Comparison of ENCODE assay signal across 12 cellular contexts in genomic region chr16:80614908-80615696, GRCh38.
A peak's percentile ranks its signal among the peaks of the same experiment; 100 is the strongest.
DNase-seq lines count a peak whose midpoint lies in the region; ATAC-seq, FAIRE-seq and TF ChIP-seq lines count a peak whose summit lies in the region.
"Had no signal": no experiment of that assay in that cellular context is flagged by ENCODE, and none has a peak within 500 bp of the region (broad histone marks: within the 10 kb centered on the region; RNA-seq: fewer than 3 reads in every experiment).

No MANE protein-coding gene starts in this region.

- TF ChIP-seq POLR2A in endothelial cell of umbilical vein (IDR thresholded peaks at IDR 0.05; ENCODE audit: low read depth, low read length), result no peak

- CTCF ChIA-PET in Caco-2 (lab: Charles Lee), result no interaction called here
- CTCF ChIA-PET in PC-3 (lab: Charles Lee), result no interaction called here
- CTCF ChIA-PET in endothelial cell of umbilical vein (lab: Charles Lee), result interaction anchor here (0.6 to 1.2 kb wide), 7 partner anchors 9 to 210 kb away, joined by 3 to 6 read pairs (median 4); no protein-coding TSS in a partner anchor

- peaks cover 10% of the 10 kb centered on the region for H3K4me1 Mint-ChIP-seq in Caco-2 (ENCODE audit: low read depth, unreplicated experiment)

- intact Hi-C loops in Caco-2 (cut with micrococcal nuclease; ENCODE audit: unreplicated experiment) (no loop called here), PC-3 (cut with micrococcal nuclease) (no loop called here), endothelial cell of umbilical vein (cut with micrococcal nuclease) (no loop called here)

- H3K9ac ChIP-seq in PC-3 (ENCODE audit: low read length), result peak overlapping the region; percentile 50; the same call in 1 of the 2 replicates
- H3K9ac ChIP-seq in endothelial cell of umbilical vein (replicated peaks; ENCODE audit: extremely low read depth, insufficient read depth, low read length), result no peak overlapping the region
- H3K9ac ChIP-seq: parathyroid adenoma had no signal

- H3K4me3 ChIP-seq in Caco-2 (ENCODE audit: low read depth, low read length), result no peak overlapping the region
- no peak overlapping the region for H3K4me3 ChIP-seq in PC-3 (ENCODE audit: low read length)
- no peak overlapping the region for H3K4me3 ChIP-seq in endothelial cell of umbilical vein (replicated peaks in 1 of 3; ENCODE audit: insufficient read depth in 1 of 3, low read depth in 1 of 3, low read length in 3 of 3)
- H3K4me3 ChIP-seq: ascending aorta, left ventricle myocardium inferior, testis had no signal

- H3K9me2 ChIP-seq in PC-3 (replicated peaks; ENCODE audit: low read length), result no peaks in the 10 kb centered on the region

- H3K36me3 ChIP-seq in Caco-2 (ENCODE audit: control insufficient read depth, insufficient read depth, low read length), result no peaks in the 10 kb centered on the region
- peaks cover 6% of the 10 kb centered on the region; the same call in 1 of the 2 replicates for H3K36me3 ChIP-seq in PC-3 (ENCODE audit: low read depth, low read length)
- peaks cover 4 to 28% of the 10 kb centered on the region in 2 experiments for H3K36me3 ChIP-seq in endothelial cell of umbilical vein (ENCODE audit: control insufficient read depth in 2 of 2, extremely low read depth in 1 of 2, insufficient read depth in 2 of 2, low read length in 2 of 2)
- H3K36me3 ChIP-seq: ascending aorta, left ventricle myocardium inferior had no signal

- H3K27ac Mint-ChIP-seq in Caco-2 (ENCODE audit: unreplicated experiment), result peak overlapping the region; percentile 31

- H3K4me2 ChIP-seq in PC-3 (ENCODE audit: low read length), result no peak overlapping the region
- no peak overlapping the region for H3K4me2 ChIP-seq in endothelial cell of umbilical vein (ENCODE audit: insufficient read depth, low read length)

- peak; percentile 33; the same call in 1 of the 2 replicates for ATAC-seq in PC-3
- no peak for ATAC-seq in HG02642 (IDR thresholded peaks at IDR 0.05; ENCODE audit: poor library complexity, unreplicated experiment)
- ATAC-seq in HG02870 (IDR thresholded peaks at IDR 0.05; ENCODE audit: unreplicated experiment), result no peak

- H3K27me3 Mint-ChIP-seq in Caco-2 (ENCODE audit: insufficient read depth, unreplicated experiment), result no peaks in the 10 kb centered on the region

- H3F3A ChIP-seq in PC-3 (ENCODE audit: low read length, unreplicated experiment), result no peaks in the 10 kb centered on the region

- H3K9me3 Mint-ChIP-seq in Caco-2 (ENCODE audit: unreplicated experiment), result peaks cover 21% of the 10 kb centered on the region

- no peak overlapping the region for H3K4me3 Mint-ChIP-seq in Caco-2 (ENCODE audit: unreplicated experiment)

- peaks cover 28% of the 10 kb centered on the region for H3K4me1 ChIP-seq in Caco-2
- H3K4me1 ChIP-seq in PC-3 (ENCODE audit: insufficient read depth, low read length), result peaks cover 33% of the 10 kb centered on the region
- peaks cover 7% of the 10 kb centered on the region for H3K4me1 ChIP-seq in endothelial cell of umbilical vein (ENCODE audit: control insufficient read depth, extremely low read depth, insufficient read depth, low read length)
- H3K4me1 ChIP-seq: ascending aorta, left ventricle myocardium inferior, testis had no signal

- H3K79me2 ChIP-seq in PC-3 (ENCODE audit: low read length) (no peaks in the 10 kb centered on the region), endothelial cell of umbilical vein (ENCODE audit: control insufficient read depth, insufficient read depth, low read length) (no peaks in the 10 kb centered on the region)
- H3K79me2 ChIP-seq: parathyroid adenoma had no signal

- BruUV-seq in Caco-2 (replicated peaks; lab: Mats Ljungman, UMichigan) (no TSS peak), PC-3 (replicated peaks; lab: Mats Ljungman, UMichigan) (no TSS peak), endothelial cell of umbilical vein (replicated peaks; lab: Mats Ljungman, UMichigan) (no TSS peak)

- peaks cover 6% of the 10 kb centered on the region for H3K9me3 ChIP-seq in Caco-2
- H3K9me3 ChIP-seq in PC-3 (ENCODE audit: low read length), result no peaks in the 10 kb centered on the region
- no peaks in the 10 kb centered on the region for H3K9me3 ChIP-seq in endothelial cell of umbilical vein (replicated peaks; ENCODE audit: control insufficient read depth, insufficient read depth, low read length)
- H3K9me3 ChIP-seq: ascending aorta, testis had no signal

- dilution Hi-C loops in endothelial cell of umbilical vein (cut with MboI; ENCODE audit: extremely low pct_ligation_motif_present, low sequenced_read_pairs), result no loop called here

- H4K20me1 ChIP-seq in PC-3 (ENCODE audit: low read length) (no peaks in the 10 kb centered on the region), endothelial cell of umbilical vein (replicated peaks; ENCODE audit: control insufficient read depth, extremely low read depth, insufficient read depth, low read length) (no peaks in the 10 kb centered on the region)

- H2AFZ ChIP-seq in PC-3 (ENCODE audit: low read length) (no peak overlapping the region), endothelial cell of umbilical vein (ENCODE audit: low read depth, low read length) (no peak overlapping the region)
- H2AFZ ChIP-seq: parathyroid adenoma had no signal

- H3K27me3 ChIP-seq in Caco-2 (replicated peaks; ENCODE audit: control insufficient read depth, insufficient read depth, low read length), result no peaks in the 10 kb centered on the region
- no peaks in the 10 kb centered on the region for H3K27me3 ChIP-seq in PC-3 (ENCODE audit: low read length)
- no peaks in the 10 kb centered on the region for H3K27me3 ChIP-seq in endothelial cell of umbilical vein (ENCODE audit: control insufficient read depth in 2 of 2, insufficient read depth in 2 of 2, low read length in 2 of 2)
- H3K27me3 ChIP-seq: ascending aorta, testis had no signal

- no peak for DNase-seq in Caco-2
- peak; percentile 82 for DNase-seq in PC-3
- DNase-seq in endothelial cell of umbilical vein (ENCODE audit: low read depth, low spot score), result peak; percentile 34
- peak; percentile 94 for DNase-seq in non-pigmented ciliary epithelial cell (ENCODE audit: low read depth)
- DNase-seq in NCI-H82 (lab: John Stamatoyannopoulos, UW), result no peak
- no peak for DNase-seq in activated CD4-positive, alpha-beta T cell treated with anti-CD3 and anti-CD28 coated beads for 4 hours
- DNase-seq: left ventricle myocardium inferior, testis had no signal

- peaks cover 6% of the 10 kb centered on the region for H3K36me3 Mint-ChIP-seq in Caco-2 (ENCODE audit: insufficient read depth, unreplicated experiment)

- H3K9me1 ChIP-seq in endothelial cell of umbilical vein (replicated peaks; ENCODE audit: control insufficient read depth, extremely low read depth, insufficient read depth, low read length), result no peaks in the 10 kb centered on the region

- TF ChIP-seq CTCF in Caco-2 (IDR thresholded peaks at IDR 0.05; ENCODE audit: insufficient read depth in 1 of 2, low read depth in 1 of 2, low read length in 1 of 2, severe bottlenecking in 1 of 2, unreplicated experiment in 1 of 2) (no peak), PC-3 (conservative IDR thresholded peaks at IDR 0.05; ENCODE audit: low read depth, low read length) (no peak), endothelial cell of umbilical vein (IDR thresholded peaks at IDR 0.05; ENCODE audit: extremely low read depth in 1 of 2, insufficient read depth in 1 of 2, low read depth in 1 of 2, low read length in 2 of 2) (peak in 1 of 2 donors; percentile 7)

- FAIRE-seq in endothelial cell of umbilical vein (lab: Jason Lieb, UNC), result peak; percentile 72

- peak overlapping the region; percentile 94 for H3K27ac ChIP-seq in PC-3 (ENCODE audit: low read length)
- peak overlapping the region; percentile 15 for H3K27ac ChIP-seq in endothelial cell of umbilical vein (ENCODE audit: insufficient read depth, low read depth, low read length)
- H3K27ac ChIP-seq: ascending aorta, left ventricle myocardium inferior, parathyroid adenoma, testis had no signal

- POLR2A ChIA-PET in Caco-2 (lab: Charles Lee), result no interaction called here
- POLR2A ChIA-PET in PC-3 (lab: Charles Lee; ENCODE audit: unreplicated experiment), result no interaction called here
- POLR2A ChIA-PET in endothelial cell of umbilical vein (lab: Charles Lee), result no interaction called here

TF ChIP-seq in endothelial cell of umbilical vein, 7 proteins besides CTCF, POLR2A, EP300 and RAD21:
- no peak for TF ChIP-seq EZH2 (IDR thresholded peaks at IDR 0.05; ENCODE audit: borderline replicate concordance, low read depth, low read length, severe bottlenecking)
- peak; percentile 65 for TF ChIP-seq JUN (IDR thresholded peaks at IDR 0.05; ENCODE audit: borderline replicate concordance, insufficient read depth, insufficient read length, low read depth)

Comparison
In these comparisons a context has a peak if more than half of its experiments do, and no peak if none do; other contexts are left out.
1. DNase-seq: peak in PC-3 (single experiment), endothelial cell of umbilical vein (single experiment) and non-pigmented ciliary epithelial cell (single experiment); none in Caco-2 (0 of 2), NCI-H82 (single experiment) and activated CD4-positive, alpha-beta T cell treated with anti-CD3 and anti-CD28 coated beads for 4 hours (0 of 2).